ENCODE assay signal across 11 cellular contexts in the genomic region with DNA sequence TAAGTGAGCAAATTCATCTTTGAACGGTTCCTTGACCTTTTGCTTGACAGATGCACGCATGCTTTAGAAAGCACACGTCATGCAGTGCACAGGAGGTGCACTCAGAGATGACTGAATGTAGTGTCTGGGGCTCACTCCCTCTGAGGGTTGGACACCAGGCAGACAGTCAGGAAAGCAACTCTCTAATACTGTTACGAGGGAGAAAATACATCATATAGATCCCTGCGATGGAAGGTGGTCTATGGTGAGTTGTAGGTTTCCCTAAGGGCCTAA. TPM values are rescaled to one million over a fixed set of nuclear protein-coding genes. Genes with fewer than 3 reads are reported as not detected.
DNase-seq lines count a peak whose midpoint lies in the region; ATAC-seq and TF ChIP-seq lines count a peak whose summit lies in the region.
"Had no signal": no experiment of that assay in that cellular context is flagged by ENCODE, and none has a peak within 500 bp of the region (broad histone marks: within the 10 kb centered on the region; RNA-seq: fewer than 3 reads in every experiment).

No MANE protein-coding gene starts in this region.

- peak overlapping the region; percentile 76 for H3K27ac ChIP-seq in CD4-positive, alpha-beta memory T cell (ENCODE audit: low read depth, low read length)

- CTCF ChIA-PET in CD4-positive, alpha-beta memory T cell (lab: Charles Lee; ENCODE audit: partially characterized antibody), result interaction anchor here (0.9 to 4.8 kb wide), 6 partner anchors 9 to 42 kb away, joined by 3 to 48 read pairs (median 11); no protein-coding TSS in a partner anchor

- H3K36me3 Mint-ChIP-seq in CD4-positive, alpha-beta memory T cell, result peaks cover 0 to 8% of the 10 kb centered on the region in 2 donors
- peaks cover 39% of the 10 kb centered on the region for H3K36me3 Mint-ChIP-seq in activated naive CD8-positive, alpha-beta T cell treated with anti-CD3 and anti-CD28 coated beads for 36 hours
- no peaks in the 10 kb centered on the region for H3K36me3 Mint-ChIP-seq in natural killer cell treated with Interleukin-12 subunit alpha and Interleukin-12 subunit beta and Interleukin-15 and Interleukin-18, amount 100 ng/mL, for 72 hours

- no peaks in the 10 kb centered on the region for H3K36me3 ChIP-seq in CD4-positive, alpha-beta memory T cell (ENCODE audit: insufficient read depth, low read length)

- no peak for DNase-seq in CD4-positive, alpha-beta memory T cell
- no peak for DNase-seq in activated naive CD8-positive, alpha-beta T cell treated with anti-CD3 and anti-CD28 coated beads for 36 hours
- no peak for DNase-seq in natural killer cell treated with Interleukin-12 subunit alpha and Interleukin-12 subunit beta and Interleukin-15 and Interleukin-18, amount 100 ng/mL, for 72 hours (ENCODE audit: low spot score)
- DNase-seq in NCI-H510A treated with DMSO at 0.1 percent for 48 hours (lab: John Stamatoyannopoulos, UW) (no peak), omental fat pad (ENCODE audit: low spot score) (no peak), ecto neural progenitor cell (ENCODE audit: low spot score) (no peak)
- DNase-seq: hypothalamus, NCI-H187 treated with DMSO at 0.1 percent for 48 hours had no signal

- TF ChIP-seq CTCF in omental fat pad (IDR thresholded peaks at IDR 0.05), result no peak

- peak overlapping the region in 6 of 8 donors; percentile 9 to 82 (median 52) for H3K4me3 Mint-ChIP-seq in CD4-positive, alpha-beta memory T cell
- H3K4me3 Mint-ChIP-seq in activated naive CD8-positive, alpha-beta T cell treated with anti-CD3 and anti-CD28 coated beads for 36 hours, result peak overlapping the region; percentile 63
- peak overlapping the region; percentile 44 for H3K4me3 Mint-ChIP-seq in natural killer cell treated with Interleukin-12 subunit alpha and Interleukin-12 subunit beta and Interleukin-15 and Interleukin-18, amount 100 ng/mL, for 72 hours

- no peaks in the 10 kb centered on the region for H3K9me3 Mint-ChIP-seq in CD4-positive, alpha-beta memory T cell
- H3K9me3 Mint-ChIP-seq in activated naive CD8-positive, alpha-beta T cell treated with anti-CD3 and anti-CD28 coated beads for 36 hours, result peaks cover 4% of the 10 kb centered on the region
- H3K9me3 Mint-ChIP-seq in natural killer cell treated with Interleukin-12 subunit alpha and Interleukin-12 subunit beta and Interleukin-15 and Interleukin-18, amount 100 ng/mL, for 72 hours, result no peaks in the 10 kb centered on the region
- H3K9me3 Mint-ChIP-seq: GM23338 had no signal

- POLR2A ChIA-PET in CD4-positive, alpha-beta memory T cell (lab: Charles Lee; ENCODE audit: partially characterized antibody), result interaction anchor here (1.4 to 74.5 kb wide), 6 partner anchors 1 to 100 kb away, joined by 3 to 5577 read pairs (median 42); a partner anchor contains a TSS

- peaks cover 95% of the 10 kb centered on the region for H3K4me1 ChIP-seq in CD4-positive, alpha-beta memory T cell (ENCODE audit: insufficient read depth, low read length)

- H3K27me3 Mint-ChIP-seq in CD4-positive, alpha-beta memory T cell, result no peaks in the 10 kb centered on the region
- peaks cover 8% of the 10 kb centered on the region for H3K27me3 Mint-ChIP-seq in activated naive CD8-positive, alpha-beta T cell treated with anti-CD3 and anti-CD28 coated beads for 36 hours
- no peaks in the 10 kb centered on the region for H3K27me3 Mint-ChIP-seq in natural killer cell treated with Interleukin-12 subunit alpha and Interleukin-12 subunit beta and Interleukin-15 and Interleukin-18, amount 100 ng/mL, for 72 hours

- no peaks in the 10 kb centered on the region for H3K27me3 ChIP-seq in CD4-positive, alpha-beta memory T cell (ENCODE audit: insufficient read depth, low read length)

- peak overlapping the region in 1 of 2 donors; percentile 3 for H3K4me3 ChIP-seq in CD4-positive, alpha-beta memory T cell (ENCODE audit: low read length in 2 of 2)

- no peaks in the 10 kb centered on the region for H3K9me3 ChIP-seq in CD4-positive, alpha-beta memory T cell (ENCODE audit: control insufficient read depth in 1 of 2, low read length in 2 of 2)

- H3K4me1 Mint-ChIP-seq in CD4-positive, alpha-beta memory T cell, result peaks cover 50 to 92% (median 72%) of the 10 kb centered on the region in 4 donors
- H3K4me1 Mint-ChIP-seq in activated naive CD8-positive, alpha-beta T cell treated with anti-CD3 and anti-CD28 coated beads for 36 hours, result peaks cover 90% of the 10 kb centered on the region
- H3K4me1 Mint-ChIP-seq in natural killer cell treated with Interleukin-12 subunit alpha and Interleukin-12 subunit beta and Interleukin-15 and Interleukin-18, amount 100 ng/mL, for 72 hours (ENCODE audit: low read depth in 2 of 2), result peaks cover 41 to 45% of the 10 kb centered on the region in 2 donors

- H3K27ac Mint-ChIP-seq in CD4-positive, alpha-beta memory T cell, result peak overlapping the region; percentile 86 to 100 (median 98)
- peak overlapping the region; percentile 99 for H3K27ac Mint-ChIP-seq in activated naive CD8-positive, alpha-beta T cell treated with anti-CD3 and anti-CD28 coated beads for 36 hours
- peak overlapping the region; percentile 78 to 86 for H3K27ac Mint-ChIP-seq in natural killer cell treated with Interleukin-12 subunit alpha and Interleukin-12 subunit beta and Interleukin-15 and Interleukin-18, amount 100 ng/mL, for 72 hours
- H3K27ac Mint-ChIP-seq: GM23338 had no signal

- intact Hi-C loops in CD4-positive, alpha-beta memory T cell (cut with micrococcal nuclease), result loop anchor here (10.0 kb wide), 1 partner anchor 311 kb away; a partner anchor contains a TSS

- peak; percentile 24 for ATAC-seq in HG03342 (IDR thresholded peaks at IDR 0.05; ENCODE audit: unreplicated experiment)
- ATAC-seq in natural killer cell treated with Interleukin-12 subunit alpha and Interleukin-12 subunit beta and Interleukin-15 and Interleukin-18, amount 100 ng/mL, for 72 hours, result no peak
- no peak for ATAC-seq in omental fat pad (ENCODE audit: low FRiP score)
- ATAC-seq in GM21423 (IDR thresholded peaks at IDR 0.05; ENCODE audit: unreplicated experiment), result no peak

RNA-seq across cellular contexts. Expression of a gene that starts 16.5 kb away (rescaled TPM):
- total RNA-seq in CD4-positive, alpha-beta memory T cell, result 100 to 1,000 TPM; 194 to 201 TPM
- polyA plus RNA-seq in CD4-positive, alpha-beta memory T cell, result 10 to 100 TPM; 15.4 to 17.8 TPM
- 100 to 1,000 TPM; 216 to 226 TPM for total RNA-seq in activated naive CD8-positive, alpha-beta T cell treated with anti-CD3 and anti-CD28 coated beads for 36 hours
- 100 to 1,000 TPM in 1 of 2 donors, 10 to 100 TPM in 1; 97.4 to 177 TPM for total RNA-seq in natural killer cell treated with Interleukin-12 subunit alpha and Interleukin-12 subunit beta and Interleukin-15 and Interleukin-18, amount 100 ng/mL, for 72 hours
- 10 to 100 TPM; 16.3 to 31.2 (median 25.3) TPM for total RNA-seq in omental fat pad

RNA-seq across cellular contexts. Expression of a gene that starts 33.1 kb away (rescaled TPM):
- total RNA-seq in CD4-positive, alpha-beta memory T cell, result 100 to 1,000 TPM; 174 to 181 TPM
- 10 to 100 TPM in 1 of 2 donors, 1 to 10 TPM in 1; 7.8 to 14.4 TPM for polyA plus RNA-seq in CD4-positive, alpha-beta memory T cell
- total RNA-seq in activated naive CD8-positive, alpha-beta T cell treated with anti-CD3 and anti-CD28 coated beads for 36 hours, result 100 to 1,000 TPM; 169 to 170 TPM
- total RNA-seq in natural killer cell treated with Interleukin-12 subunit alpha and Interleukin-12 subunit beta and Interleukin-15 and Interleukin-18, amount 100 ng/mL, for 72 hours, result 100 to 1,000 TPM; 145 to 375 TPM
- 1 to 10 TPM; 3.0 to 9.0 (median 6.1) TPM for total RNA-seq in omental fat pad

RNA-seq across cellular contexts. Expression of a gene that starts 50.8 kb away (rescaled TPM):
- 10 to 100 TPM; 46.4 to 59.0 TPM for total RNA-seq in CD4-positive, alpha-beta memory T cell
- 10 to 100 TPM; 23.1 to 25.7 TPM for polyA plus RNA-seq in CD4-positive, alpha-beta memory T cell
- total RNA-seq in activated naive CD8-positive, alpha-beta T cell treated with anti-CD3 and anti-CD28 coated beads for 36 hours, result 10 to 100 TPM; 69.0 to 69.3 TPM
- total RNA-seq in natural killer cell treated with Interleukin-12 subunit alpha and Interleukin-12 subunit beta and Interleukin-15 and Interleukin-18, amount 100 ng/mL, for 72 hours, result 10 to 100 TPM; 59.5 to 70.4 TPM
- total RNA-seq in omental fat pad, result 10 to 100 TPM; 30.7 to 57.5 (median 36.2) TPM

Comparison
In these comparisons a context has a peak if more than half of its experiments do, and no peak if none do; other contexts are left out.
1. RNA of a gene that starts 33.1 kb away (total RNA-seq): 145 to 375 TPM in natural killer cell treated with Interleukin-12 subunit alpha and Interleukin-12 subunit beta and Interleukin-15 and Interleukin-18, amount 100 ng/mL, for 72 hours, 174 to 181 TPM in CD4-positive, alpha-beta memory T cell and 169 to 170 TPM in activated naive CD8-positive, alpha-beta T cell treated with anti-CD3 and anti-CD28 coated beads for 36 hours; 3.0 to 9.0 TPM in omental fat pad; every median in the first group is over 10 times any median in the second.
2. Peak in every context shown above with its lines, with median percentiles within 50 percentile points of each other: H3K27ac Mint-ChIP-seq and H3K4me3 Mint-ChIP-seq.